In genomic region chr3:113600418-113601185, GRCh38 we compare ENCODE assay signal across 17 cellular contexts.
DNase-seq lines count a peak whose midpoint lies in the region; ATAC-seq, FAIRE-seq and TF ChIP-seq lines count a peak whose summit lies in the region.
"Had no signal": no experiment of that assay in that cellular context is flagged by ENCODE, and none has a peak within 500 bp of the region (broad histone marks: within the 10 kb centered on the region; RNA-seq: fewer than 3 reads in every experiment).

No MANE protein-coding gene starts in this region.

- no peaks in the 10 kb centered on the region for H3K27me3 Mint-ChIP-seq in immature natural killer cell (ENCODE audit: low read depth in 3 of 3)

- TF ChIP-seq POLR2A in transverse colon (IDR thresholded peaks at IDR 0.05): no peak

- no peak for TF ChIP-seq EP300 in transverse colon (IDR thresholded peaks at IDR 0.05; ENCODE audit: low read depth)

- TF ChIP-seq CTCF in right atrium auricular region (IDR thresholded peaks at IDR 0.05) (no peak), pancreas (IDR thresholded peaks at IDR 0.05) (no peak), transverse colon (IDR thresholded peaks at IDR 0.05) (no peak)

- H3K27ac Mint-ChIP-seq in immature natural killer cell: no peak overlapping the region
- H3K27ac Mint-ChIP-seq: H9 had no signal

- no peak overlapping the region for H3K4me3 Mint-ChIP-seq in immature natural killer cell
- H3K4me3 Mint-ChIP-seq: H9 had no signal

- H3K36me3 Mint-ChIP-seq in immature natural killer cell: peaks cover 4 to 44% (median 24%) of the 10 kb centered on the region in 3 donors

- no peaks in the 10 kb centered on the region for H3K9me3 Mint-ChIP-seq in immature natural killer cell
- H3K9me3 Mint-ChIP-seq: H9 had no signal

- H3K4me1 ChIP-seq in right atrium auricular region (no peaks in the 10 kb centered on the region), pancreas (peaks cover 0 to 7% (median 0%) of the 10 kb centered on the region in 3 donors), transverse colon (no peaks in the 10 kb centered on the region)
- H3K4me1 ChIP-seq: Caco-2 had no signal

- no peaks in the 10 kb centered on the region for H3K36me3 ChIP-seq in right atrium auricular region
- H3K36me3 ChIP-seq in pancreas: no peaks in the 10 kb centered on the region
- peaks cover 0 to 4% (median 0%) of the 10 kb centered on the region in 4 donors for H3K36me3 ChIP-seq in transverse colon

- in situ Hi-C loops in transverse colon (cut with MboI; ENCODE audit: low pct_ligation_motif_present in 1 of 4, low pct_unique_long_range_greater_than_20kb in 1 of 4, low sequenced_read_pairs in 3 of 4): no loop called here

- peaks cover 0 to 2% of the 10 kb centered on the region in 2 donors for H3K4me1 Mint-ChIP-seq in immature natural killer cell

- no peaks in the 10 kb centered on the region for H3K9me3 ChIP-seq in right atrium auricular region
- H3K9me3 ChIP-seq in pancreas: no peaks in the 10 kb centered on the region
- no peaks in the 10 kb centered on the region for H3K9me3 ChIP-seq in transverse colon
- H3K9me3 ChIP-seq: Caco-2 had no signal

- no peak overlapping the region for H3K4me3 ChIP-seq in right atrium auricular region
- H3K4me3 ChIP-seq in pancreas: no peak overlapping the region
- no peak overlapping the region for H3K4me3 ChIP-seq in transverse colon

- H3K27me3 ChIP-seq in right atrium auricular region (no peaks in the 10 kb centered on the region), pancreas (no peaks in the 10 kb centered on the region), transverse colon (no peaks in the 10 kb centered on the region)

- DNase-seq in Right ventricle myocardium superior (peak; percentile 45), right atrium auricular region (ENCODE audit: low spot score) (no peak), left cardiac atrium (no peak), pancreas (peak in 2 of 6 donors; percentile 11 to 18), immature natural killer cell (no peak), transverse colon (no peak), NCI-H345 treated with DMSO at 0.1 percent for 48 hours (lab: John Stamatoyannopoulos, UW; ENCODE audit: unreplicated experiment) (no peak)
- DNase-seq: Caco-2; DMS53; H9; NCI-H1092; NCI-H146; NCI-H526; NK-92 treated with Interleukin-12 subunit alpha and Interleukin-12 subunit beta, amount 100 ng/mL, for 24 hours; SIG-M5 had no signal

- no peak overlapping the region for H3K27ac ChIP-seq in right atrium auricular region
- no peak overlapping the region for H3K27ac ChIP-seq in pancreas
- H3K27ac ChIP-seq in transverse colon: no peak overlapping the region

- 49 to 55% methylated on average over 2 of the region's 2 CpGs for WGBS in pancreas, 2 donors
- WGBS in transverse colon (ENCODE audit: low coverage in 1 of 2), 2 donors: 76 to 84% methylated on average over 2 of the region's 2 CpGs

- FAIRE-seq in pancreas (lab: Jason Lieb, UNC): no peak
- FAIRE-seq: A204.1 had no signal

- ATAC-seq in Right ventricle myocardium superior (ENCODE audit: poor library complexity) (peak; percentile 79), left cardiac atrium (peak; percentile 54 to 71), pancreas (peak; percentile 43 to 86 (median 70)), GM21526 (IDR thresholded peaks at IDR 0.05; ENCODE audit: low FRiP score, unreplicated experiment) (no peak)

- intact Hi-C loops in Right ventricle myocardium superior (cut with DNase I): no loop called here
- intact Hi-C loops in left cardiac atrium (cut with DNase I): no loop called here
- intact Hi-C loops in pancreas (cut with DNase I): no loop called here
- intact Hi-C loops in transverse colon (cut with DNase I; ENCODE audit: low total_unique reads): no loop called here
